In genomic region chr10:104580774-104581675, GRCh38 we compare ENCODE assay signal across 8 cellular contexts.
DNase-seq lines count a peak whose midpoint lies in the region; ATAC-seq, FAIRE-seq and TF ChIP-seq lines count a peak whose summit lies in the region.
"Had no signal": no experiment of that assay in that cellular context is flagged by ENCODE, and none has a peak within 500 bp of the region (broad histone marks: within the 10 kb centered on the region; RNA-seq: fewer than 3 reads in every experiment).

No MANE protein-coding gene starts in this region.

- peak; percentile 35 for FAIRE-seq in GM12891 (lab: Jason Lieb, UNC)
- FAIRE-seq in bronchial epithelial cell (lab: Jason Lieb, UNC): peak; percentile 62
- FAIRE-seq in kidney (lab: Jason Lieb, UNC): no peak

- TF ChIP-seq CTCF in WTC11 (IDR thresholded peaks at IDR 0.05) (peak; percentile 90), bronchial epithelial cell (IDR thresholded peaks at IDR 0.05; ENCODE audit: insufficient read depth, low read length, severe bottlenecking) (peak; percentile 90), kidney (IDR thresholded peaks at IDR 0.05; ENCODE audit: borderline replicate concordance, extremely low read depth, insufficient read depth) (peak; percentile 78)

- DNase-seq in GM12891 (ENCODE audit: insufficient read length, low spot score) (peak; percentile 39), NCI-H187 treated with DMSO at 0.1 percent for 48 hours (lab: John Stamatoyannopoulos, UW) (peak; percentile 0), WTC11 (ENCODE audit: low spot score) (peak; percentile 81), bronchial epithelial cell (ENCODE audit: low read depth) (peak; percentile 64), kidney (peak; percentile 72)
- DNase-seq in stimulated activated CD4-positive, alpha-beta T cell treated with anti-CD3 and anti-CD28 coated beads, Interleukin-1b, Interleukin-23, amount 100 ng/mL, for 48 hours: peak; percentile 63

- H3K4me3 Mint-ChIP-seq in WTC11: no peak overlapping the region
- H3K4me3 Mint-ChIP-seq: stimulated activated naive CD8-positive, alpha-beta T cell treated with anti-CD3 and anti-CD28 coated beads, Interleukin-15, Interleukin-2, amounts not matched to agents 100 ng/mL and 50 ng/mL, for 24 hours had no signal

- H3K9me3 ChIP-seq in kidney (ENCODE audit: control insufficient read depth in 1 of 2, low read length in 2 of 2): no peaks in the 10 kb centered on the region

- no peak overlapping the region for H3K27ac Mint-ChIP-seq in WTC11
- H3K27ac Mint-ChIP-seq: stimulated activated naive CD8-positive, alpha-beta T cell treated with anti-CD3 and anti-CD28 coated beads, Interleukin-15, Interleukin-2, amounts not matched to agents 100 ng/mL and 50 ng/mL, for 24 hours had no signal

- POLR2A ChIA-PET in WTC11 (lab: Charles Lee): interaction anchor here (0.6 kb wide), 1 partner anchor 122 kb away, joined by 3 read pairs; no protein-coding TSS in a partner anchor

- peaks cover 9% of the 10 kb centered on the region for H3K4me1 Mint-ChIP-seq in WTC11

- no peak for TF ChIP-seq POLR2A in GM12891 (IDR thresholded peaks at IDR 0.05; ENCODE audit: low read depth, low read length)

- intact Hi-C loops in kidney (cut with DNase I): no loop called here

- H3K27ac ChIP-seq in kidney (ENCODE audit: low read depth in 2 of 2, low read length in 2 of 2): no peak overlapping the region

- H3K27me3 ChIP-seq in bronchial epithelial cell (ENCODE audit: control insufficient read depth, insufficient read depth, low read length): no peaks in the 10 kb centered on the region

- peaks cover 0 to 2% of the 10 kb centered on the region in 2 donors for H3K4me1 ChIP-seq in kidney (ENCODE audit: control insufficient read depth in 1 of 2, insufficient read depth in 1 of 2, low read depth in 1 of 2, low read length in 2 of 2)

- H3K36me3 ChIP-seq in bronchial epithelial cell (ENCODE audit: control insufficient read depth, insufficient read depth, low read length) (no peaks in the 10 kb centered on the region), kidney (ENCODE audit: control insufficient read depth in 1 of 2, insufficient read depth in 2 of 2, low read length in 2 of 2) (no peaks in the 10 kb centered on the region)

- CTCF ChIA-PET in WTC11 (lab: Charles Lee): interaction anchor here (0.5 to 4.7 kb wide), 12 partner anchors 8 to 179 kb away, joined by 3 to 40 read pairs (median 4); no protein-coding TSS in a partner anchor

- no peak overlapping the region for H3K9ac ChIP-seq in kidney (ENCODE audit: low read length in 2 of 2)

- H3K4me3 ChIP-seq in bronchial epithelial cell (ENCODE audit: low read depth, low read length) (no peak overlapping the region), kidney (ENCODE audit: low read length in 2 of 2) (no peak overlapping the region)

- H3K27me3 Mint-ChIP-seq in WTC11 (ENCODE audit: low read depth): no peaks in the 10 kb centered on the region; the same call in 1 of the 2 replicates

- peaks cover 14% of the 10 kb centered on the region for H3K9me3 Mint-ChIP-seq in WTC11
- H3K9me3 Mint-ChIP-seq: stimulated activated naive CD8-positive, alpha-beta T cell treated with anti-CD3 and anti-CD28 coated beads, Interleukin-15, Interleukin-2, amounts not matched to agents 100 ng/mL and 50 ng/mL, for 24 hours had no signal

- no peaks in the 10 kb centered on the region for H3K36me3 Mint-ChIP-seq in WTC11

- peak; percentile 76 for ATAC-seq in HG02852 (IDR thresholded peaks at IDR 0.05; ENCODE audit: unreplicated experiment)
- peak; percentile 92 for ATAC-seq in WTC11

TF ChIP-seq in GM12891, 5 proteins besides CTCF, POLR2A, EP300 and RAD21:
- TF ChIP-seq PAX5 (IDR thresholded peaks at IDR 0.05; ENCODE audit: insufficient read depth, low read length, severe bottlenecking) (no peak), SPI1 (IDR thresholded peaks at IDR 0.05; ENCODE audit: low read depth, low read length) (no peak), POLR2AphosphoS5 (IDR thresholded peaks at IDR 0.05; ENCODE audit: low read depth, low read length) (no peak), TAF1 (IDR thresholded peaks at IDR 0.05; ENCODE audit: low read depth, low read length) (no peak), POU2F2 (IDR thresholded peaks at IDR 0.05; ENCODE audit: low read depth, low read length) (no peak)

TF ChIP-seq in WTC11, 78 proteins besides CTCF, POLR2A, EP300 and RAD21 (continues in another document):
- TF ChIP-seq ARID4B (CRISPR knock-in tag; IDR thresholded peaks at IDR 0.05; ENCODE audit: borderline replicate concordance) (no peak), PRDM15 (CRISPR knock-in tag; IDR thresholded peaks at IDR 0.05) (no peak), ZMAT4 (CRISPR knock-in tag; IDR thresholded peaks at IDR 0.05) (no peak), SOX15 (CRISPR knock-in tag; IDR thresholded peaks at IDR 0.05) (no peak), MXD4 (CRISPR knock-in tag; IDR thresholded peaks at IDR 0.05; ENCODE audit: borderline replicate concordance) (no peak), ZNF317 (CRISPR knock-in tag; IDR thresholded peaks at IDR 0.05; ENCODE audit: borderline replicate concordance, low read depth) (no peak), ATF2 (CRISPR knock-in tag; IDR thresholded peaks at IDR 0.05; ENCODE audit: borderline replicate concordance, low read depth) (no peak), ZNF671 (CRISPR knock-in tag; IDR thresholded peaks at IDR 0.05) (no peak)

Comparison
In these comparisons a context has a peak if more than half of its experiments do, and no peak if none do; other contexts are left out.
1. DNase-seq: peak in every context shown above with its lines; median percentile 81 in WTC11; 72 in kidney; 64 in bronchial epithelial cell; 63 in stimulated activated CD4-positive, alpha-beta T cell treated with anti-CD3 and anti-CD28 coated beads, Interleukin-1b, Interleukin-23, amount 100 ng/mL, for 48 hours; 39 in GM12891; 0 in NCI-H187 treated with DMSO at 0.1 percent for 48 hours.